11 cellular contexts compared by ENCODE assay signal in the genomic region with DNA sequence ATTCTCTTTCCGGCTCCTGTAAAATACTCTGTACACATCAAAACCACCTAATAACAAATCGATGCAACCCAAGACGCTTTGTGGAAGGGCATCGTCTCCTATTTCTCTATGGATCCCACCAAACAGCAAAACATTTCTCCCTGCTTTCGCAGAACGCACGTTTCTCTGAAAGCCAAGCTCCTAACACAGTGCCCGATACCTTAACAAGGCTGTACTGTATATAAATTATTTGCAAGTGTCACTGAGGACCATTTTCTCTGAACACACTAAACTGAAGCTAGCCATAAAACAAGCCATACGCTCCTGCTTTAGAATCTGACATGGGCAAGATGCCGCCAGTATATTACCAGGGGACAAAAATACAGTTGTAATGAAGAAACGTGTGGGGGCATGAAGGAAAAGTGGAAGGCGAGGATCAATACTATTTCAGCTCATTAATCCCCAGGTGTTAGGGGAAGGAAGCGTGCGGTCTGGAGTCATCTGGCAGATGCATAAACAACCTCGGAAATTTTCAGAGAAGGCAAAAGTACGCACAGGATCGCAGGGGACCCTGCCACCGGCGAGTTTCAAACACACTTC. TPM values are rescaled to one million over a fixed set of nuclear protein-coding genes. Genes with fewer than 3 reads are reported as not detected.
DNase-seq lines count a peak whose midpoint lies in the region; ATAC-seq and TF ChIP-seq lines count a peak whose summit lies in the region.
"Had no signal": no experiment of that assay in that cellular context is flagged by ENCODE, and none has a peak within 500 bp of the region (broad histone marks: within the 10 kb centered on the region; RNA-seq: fewer than 3 reads in every experiment).

No MANE protein-coding gene starts in this region.

- peaks cover 7% of the 10 kb centered on the region for H3K4me1 Mint-ChIP-seq in neural crest cell

- H3K4me1 ChIP-seq in ES-I3 (ENCODE audit: insufficient read depth, low read length), result no peaks in the 10 kb centered on the region
- no peaks in the 10 kb centered on the region; a peak in 2 of 4 replicates for H3K4me1 ChIP-seq in SK-N-SH (ENCODE audit: control insufficient read depth in 1 of 2, insufficient read depth in 2 of 2, low read depth in 1 of 2, low read length in 1 of 2)
- H3K4me1 ChIP-seq in esophagus muscularis mucosa, result peaks cover 0 to 16% (median 12%) of the 10 kb centered on the region in 4 donors

- TF ChIP-seq CTCF in SK-N-SH (IDR thresholded peaks at IDR 0.05) (no peak), esophagus muscularis mucosa (IDR thresholded peaks at IDR 0.05) (no peak), neural crest cell (conservative IDR thresholded peaks at IDR 0.05) (no peak)

- POLR2A ChIA-PET in SK-N-SH (lab: Yijun Ruan, JAX), result no interaction called here

- H3K79me2 ChIP-seq in SK-N-SH (ENCODE audit: insufficient read depth), result no peaks in the 10 kb centered on the region

- TF ChIP-seq EP300 in SK-N-SH (IDR thresholded peaks at IDR 0.05; ENCODE audit: borderline replicate concordance in 1 of 2, low read depth in 1 of 2, low read length in 1 of 2), result no peak
- no peak for TF ChIP-seq EP300 in esophagus muscularis mucosa (IDR thresholded peaks at IDR 0.05)

- H3K9me2 ChIP-seq in SK-N-SH, result no peaks in the 10 kb centered on the region

- peak overlapping the region; percentile 53; the same call in 1 of the 2 replicates for H3K9ac ChIP-seq in ES-I3 (ENCODE audit: low read depth, low read length)
- H3K9ac ChIP-seq in SK-N-SH, result no peak overlapping the region; the same call in 1 of the 2 replicates

- CTCF ChIA-PET in SK-N-SH (lab: Yijun Ruan, JAX), result no interaction called here

- no peaks in the 10 kb centered on the region for H3K9me3 Mint-ChIP-seq in neural crest cell

- H3K4me2 ChIP-seq in SK-N-SH, result peak overlapping the region; percentile 76

- no peak for DNase-seq in SK-N-SH
- DNase-seq in esophagus muscularis mucosa (ENCODE audit: extremely low spot score), result no peak
- DNase-seq in neural crest cell (ENCODE audit: low read depth, low spot score), result no peak
- DNase-seq in activated gamma-delta T cell treated with Interleukin-2 at 50 U/mL for 16 hours, result no peak
- no peak for DNase-seq in NK-92 (lab: John Stamatoyannopoulos, UW; ENCODE audit: unreplicated experiment)
- DNase-seq in left colon, result no peak
- DNase-seq: esophagus squamous epithelium, NCI-H1436 treated with DMSO at 0.1 percent for 48 hours, T-helper 1 cell had no signal

- no peak for ATAC-seq in GM19328 (IDR thresholded peaks at IDR 0.05; ENCODE audit: unreplicated experiment)
- no peak for ATAC-seq in left colon

- TF ChIP-seq RAD21 in SK-N-SH (IDR thresholded peaks at IDR 0.05; ENCODE audit: low read length), result no peak

- H3K36me3 ChIP-seq in ES-I3 (ENCODE audit: insufficient read depth, low read length) (no peaks in the 10 kb centered on the region), SK-N-SH (replicated peaks in 1 of 2; ENCODE audit: control insufficient read depth in 1 of 2, insufficient read depth in 2 of 2, low read length in 1 of 2) (no peaks in the 10 kb centered on the region), esophagus muscularis mucosa (no peaks in the 10 kb centered on the region)
- H3K36me3 ChIP-seq: esophagus squamous epithelium had no signal

- intact Hi-C loops in esophagus muscularis mucosa (cut with DNase I), result no loop called here
- intact Hi-C loops in left colon (cut with DNase I, micrococcal nuclease), result no loop called here

- peak overlapping the region; percentile 80 for H3K4me3 Mint-ChIP-seq in neural crest cell

- H3K27ac ChIP-seq in SK-N-SH (ENCODE audit: low read depth in 2 of 2, low read length in 1 of 2) (no peak overlapping the region), esophagus muscularis mucosa (replicated peaks in 1 of 4) (no peak overlapping the region)
- H3K27ac ChIP-seq: esophagus squamous epithelium had no signal

- no peaks in the 10 kb centered on the region for H3K9me3 ChIP-seq in ES-I3 (ENCODE audit: control insufficient read depth, insufficient read depth, low read length)
- H3K9me3 ChIP-seq in SK-N-SH, result no peaks in the 10 kb centered on the region
- H3K9me3 ChIP-seq in esophagus muscularis mucosa, result no peaks in the 10 kb centered on the region
- H3K9me3 ChIP-seq: esophagus squamous epithelium had no signal

- peaks cover 83% of the 10 kb centered on the region for H3K27me3 Mint-ChIP-seq in neural crest cell (ENCODE audit: low read depth)

- no peak for TF ChIP-seq POLR2A in esophagus muscularis mucosa (IDR thresholded peaks at IDR 0.05; ENCODE audit: low read depth)

- H3K27ac Mint-ChIP-seq in neural crest cell (ENCODE audit: unreplicated experiment), result no peak overlapping the region

- no peaks in the 10 kb centered on the region for H3F3A ChIP-seq in SK-N-SH (replicated peaks; ENCODE audit: insufficient read depth)

- H3K36me3 Mint-ChIP-seq in neural crest cell (ENCODE audit: low read depth), result no peaks in the 10 kb centered on the region

- peak overlapping the region; percentile 59 to 68 for H3K4me3 ChIP-seq in SK-N-SH (ENCODE audit: low read depth in 2 of 2, low read length in 1 of 2)
- H3K4me3 ChIP-seq in esophagus muscularis mucosa, result peak overlapping the region; percentile 49 to 55 (median 52)

- H2AFZ ChIP-seq in SK-N-SH (ENCODE audit: low read depth), result peak overlapping the region; percentile 87

- 20% methylated on average over 19 of the region's 19 CpGs for WGBS in SK-N-SH (ENCODE audit: low lambda C conversion rate)
- WGBS in esophagus muscularis mucosa, result 29% methylated on average over 19 of the region's 19 CpGs

- H4K20me1 ChIP-seq in SK-N-SH (ENCODE audit: insufficient read depth), result no peaks in the 10 kb centered on the region

- H3K27me3 ChIP-seq in SK-N-SH (ENCODE audit: insufficient read depth) (peaks cover 4% of the 10 kb centered on the region; the same call in 1 of the 2 replicates), esophagus muscularis mucosa (peaks cover 0 to 40% (median 4%) of the 10 kb centered on the region in 4 donors)

TF ChIP-seq in SK-N-SH, 30 proteins besides CTCF, POLR2A, EP300 and RAD21 (continues in another document):
- TF ChIP-seq FOSL2 (IDR thresholded peaks at IDR 0.05; ENCODE audit: borderline replicate concordance, low read depth), result no peak
- no peak for TF ChIP-seq SIN3A (IDR thresholded peaks at IDR 0.05; ENCODE audit: borderline replicate concordance, low read depth, low read length)
- no peak for TF ChIP-seq RFX5 (IDR thresholded peaks at IDR 0.05; ENCODE audit: low read length)
- TF ChIP-seq USF1 (IDR thresholded peaks at IDR 0.05; ENCODE audit: borderline replicate concordance, low read depth), result no peak
- TF ChIP-seq FOXM1 (IDR thresholded peaks at IDR 0.05; ENCODE audit: low read depth), result no peak
- TF ChIP-seq USF2 (IDR thresholded peaks at IDR 0.05; ENCODE audit: borderline replicate concordance, low read depth, low read length), result no peak
- no peak for TF ChIP-seq MEF2A (IDR thresholded peaks at IDR 0.05; ENCODE audit: borderline replicate concordance, low read depth)
- TF ChIP-seq, protein P1, sequence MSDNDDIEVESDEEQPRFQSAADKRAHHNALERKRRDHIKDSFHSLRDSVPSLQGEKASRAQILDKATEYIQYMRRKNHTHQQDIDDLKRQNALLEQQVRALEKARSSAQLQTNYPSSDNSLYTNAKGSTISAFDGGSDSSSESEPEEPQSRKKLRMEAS (IDR thresholded peaks at IDR 0.05; ENCODE audit: low read depth), result no peak
- TF ChIP-seq YY1 (IDR thresholded peaks at IDR 0.05; ENCODE audit: low read depth), result no peak
- no peak for TF ChIP-seq RCOR1 (IDR thresholded peaks at IDR 0.05; ENCODE audit: low read length)
- TF ChIP-seq, protein P2, sequence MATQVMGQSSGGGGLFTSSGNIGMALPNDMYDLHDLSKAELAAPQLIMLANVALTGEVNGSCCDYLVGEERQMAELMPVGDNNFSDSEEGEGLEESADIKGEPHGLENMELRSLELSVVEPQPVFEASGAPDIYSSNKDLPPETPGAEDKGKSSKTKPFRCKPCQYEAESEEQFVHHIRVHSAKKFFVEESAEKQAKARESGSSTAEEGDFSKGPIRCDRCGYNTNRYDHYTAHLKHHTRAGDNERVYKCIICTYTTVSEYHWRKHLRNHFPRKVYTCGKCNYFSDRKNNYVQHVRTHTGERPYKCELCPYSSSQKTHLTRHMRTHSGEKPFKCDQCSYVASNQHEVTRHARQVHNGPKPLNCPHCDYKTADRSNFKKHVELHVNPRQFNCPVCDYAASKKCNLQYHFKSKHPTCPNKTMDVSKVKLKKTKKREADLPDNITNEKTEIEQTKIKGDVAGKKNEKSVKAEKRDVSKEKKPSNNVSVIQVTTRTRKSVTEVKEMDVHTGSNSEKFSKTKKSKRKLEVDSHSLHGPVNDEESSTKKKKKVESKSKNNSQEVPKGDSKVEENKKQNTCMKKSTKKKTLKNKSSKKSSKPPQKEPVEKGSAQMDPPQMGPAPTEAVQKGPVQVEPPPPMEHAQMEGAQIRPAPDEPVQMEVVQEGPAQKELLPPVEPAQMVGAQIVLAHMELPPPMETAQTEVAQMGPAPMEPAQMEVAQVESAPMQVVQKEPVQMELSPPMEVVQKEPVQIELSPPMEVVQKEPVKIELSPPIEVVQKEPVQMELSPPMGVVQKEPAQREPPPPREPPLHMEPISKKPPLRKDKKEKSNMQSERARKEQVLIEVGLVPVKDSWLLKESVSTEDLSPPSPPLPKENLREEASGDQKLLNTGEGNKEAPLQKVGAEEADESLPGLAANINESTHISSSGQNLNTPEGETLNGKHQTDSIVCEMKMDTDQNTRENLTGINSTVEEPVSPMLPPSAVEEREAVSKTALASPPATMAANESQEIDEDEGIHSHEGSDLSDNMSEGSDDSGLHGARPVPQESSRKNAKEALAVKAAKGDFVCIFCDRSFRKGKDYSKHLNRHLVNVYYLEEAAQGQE (IDR thresholded peaks at IDR 0.05; ENCODE audit: low read depth, low read length), result no peak

RNA-seq across cellular contexts. Expression of gene KCNIP4, which starts 0.7 kb away (rescaled TPM):
- 0.18 and 0.26 TPM in 2 replicates for polyA plus RNA-seq in SK-N-SH (2012; rRNA removed)
- polyA plus RNA-seq in SK-N-SH (2012; cell fraction: cytosol; rRNA removed), result 0.42 and 0.64 TPM in 2 replicates
- 0.08 and 0.46 TPM in 2 replicates for polyA plus RNA-seq in SK-N-SH (2012; cell fraction: nucleus; rRNA removed)
- total RNA-seq in esophagus muscularis mucosa (under 1 TPM in 3 of 4 donors, not detected in 1; 0.19 to 0.50 (median 0.34) TPM), neural crest cell (0.33 and 0.57 TPM in 2 replicates), left colon (1 to 10 TPM; 1.1 to 3.4 TPM)
